1 cellular context compared by ENCODE assay signal in the genomic region with DNA sequence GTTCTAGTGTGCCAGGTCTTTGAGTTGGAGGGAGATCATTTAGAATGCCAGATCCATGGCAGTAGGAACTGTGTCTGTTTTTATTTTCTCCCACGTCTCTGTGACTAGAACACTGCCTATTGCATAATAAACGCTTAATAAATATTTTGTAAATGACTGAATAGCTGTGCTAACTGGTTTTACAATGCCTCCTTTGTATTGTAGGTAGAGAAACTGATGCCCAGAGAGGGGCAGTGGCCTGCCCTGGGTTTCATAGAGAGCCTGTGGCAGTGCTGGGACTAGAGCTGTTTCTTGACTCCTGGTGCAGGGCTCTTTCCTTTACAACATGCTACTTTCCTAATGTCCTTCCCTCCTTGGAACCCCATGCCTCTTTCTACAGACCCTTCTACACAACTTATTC.
TF ChIP-seq lines count a peak whose summit lies in the region.

No MANE protein-coding gene starts in this region.

TF ChIP-seq in GM23338, 12 proteins besides CTCF, POLR2A, EP300 and RAD21 (continued from another document):
- no peak for TF ChIP-seq REST (IDR thresholded peaks at IDR 0.05; ENCODE audit: unreplicated experiment)
- no peak for TF ChIP-seq ZNF331 (CRISPR knock-in tag; IDR thresholded peaks at IDR 0.05; ENCODE audit: low read depth)
- TF ChIP-seq STAT1 (IDR thresholded peaks at IDR 0.05; ENCODE audit: unreplicated experiment), result no peak
- TF ChIP-seq EZH2phosphoT487 (IDR thresholded peaks at IDR 0.05; ENCODE audit: unreplicated experiment), result no peak
- no peak for TF ChIP-seq NANOG (IDR thresholded peaks at IDR 0.05; ENCODE audit: borderline replicate concordance)
- no peak for TF ChIP-seq CREB1 (CRISPR knock-in tag; IDR thresholded peaks at IDR 0.05; ENCODE audit: low read depth)
